Comparison of ENCODE assay signal across 20 cellular contexts in the genomic region with DNA sequence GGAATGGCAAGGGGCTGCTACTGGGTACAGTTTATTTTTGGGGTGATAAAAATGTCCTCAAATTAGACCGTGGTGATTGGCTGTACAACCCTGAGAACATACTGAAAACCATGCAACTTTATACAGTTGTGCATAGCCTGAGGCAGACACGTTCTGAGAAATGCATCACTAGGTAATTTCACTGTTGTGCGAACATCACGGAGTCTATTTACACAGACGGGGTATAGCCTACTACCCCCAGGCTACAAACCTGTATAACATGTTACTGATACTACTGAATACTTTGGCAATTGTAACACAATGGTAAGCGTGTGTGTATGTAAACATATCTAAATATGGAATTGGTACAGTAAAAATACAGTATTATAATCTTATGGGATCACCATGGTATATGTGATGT. TPM values are rescaled to one million over a fixed set of nuclear protein-coding genes. Genes with fewer than 3 reads are reported as not detected.
A peak's percentile ranks its signal among the peaks of the same experiment; 100 is the strongest.
DNase-seq lines count a peak whose midpoint lies in the region; ATAC-seq, FAIRE-seq and TF ChIP-seq lines count a peak whose summit lies in the region.
"Had no signal": no experiment of that assay in that cellular context is flagged by ENCODE, and none has a peak within 500 bp of the region (broad histone marks: within the 10 kb centered on the region; RNA-seq: fewer than 3 reads in every experiment).

No MANE protein-coding gene starts in this region.

- TF ChIP-seq CTCF in Caco-2 (IDR thresholded peaks at IDR 0.05; ENCODE audit: insufficient read depth in 1 of 2, low read depth in 1 of 2, low read length in 1 of 2, severe bottlenecking in 1 of 2, unreplicated experiment in 1 of 2): no peak
- no peak for TF ChIP-seq CTCF in endodermal cell (conservative IDR thresholded peaks at IDR 0.05)
- no peak for TF ChIP-seq CTCF in progenitor cell of endocrine pancreas (IDR thresholded peaks at IDR 0.05; ENCODE audit: unreplicated experiment)
- no peak for TF ChIP-seq CTCF in D721Med (IDR thresholded peaks at IDR 0.05; ENCODE audit: insufficient read depth, missing control alignments)

- H3K27me3 Mint-ChIP-seq in Caco-2 (ENCODE audit: insufficient read depth, unreplicated experiment): no peaks in the 10 kb centered on the region
- no peaks in the 10 kb centered on the region for H3K27me3 Mint-ChIP-seq in endodermal cell (ENCODE audit: insufficient read depth)
- H3K27me3 Mint-ChIP-seq in progenitor cell of endocrine pancreas: no peaks in the 10 kb centered on the region
- H3K27me3 Mint-ChIP-seq: CD4-positive, CD25-positive, alpha-beta regulatory T cell had no signal

- 83% methylated on average over 6 of the region's 6 CpGs for WGBS in endodermal cell (ENCODE audit: insufficient coverage in 1 of 2, insufficient read length in 1 of 2), 2 experiments

- intact Hi-C loops in Caco-2 (cut with micrococcal nuclease; ENCODE audit: unreplicated experiment): no loop called here

- peaks cover 32% of the 10 kb centered on the region for H3K4me1 ChIP-seq in Caco-2
- H3K4me1 ChIP-seq in endodermal cell (ENCODE audit: control insufficient read depth, insufficient read depth, low read length): peaks cover 14% of the 10 kb centered on the region
- H3K4me1 ChIP-seq: BLaER1 treated with 17β-estradiol and CSF1 and Interleukin-3, amounts not matched to agents 10 nM and 100 nM had no signal

- no peaks in the 10 kb centered on the region for H3K27me3 ChIP-seq in Caco-2 (replicated peaks; ENCODE audit: control insufficient read depth, insufficient read depth, low read length)
- no peaks in the 10 kb centered on the region for H3K27me3 ChIP-seq in endodermal cell (ENCODE audit: control insufficient read depth, insufficient read depth, low read length, poor library complexity, severe bottlenecking)
- H3K27me3 ChIP-seq: BLaER1 treated with 17β-estradiol and CSF1 and Interleukin-3, amounts not matched to agents 10 nM and 100 nM had no signal

- H3K36me3 ChIP-seq in Caco-2 (ENCODE audit: control insufficient read depth, insufficient read depth, low read length): no peaks in the 10 kb centered on the region
- peaks cover 54% of the 10 kb centered on the region for H3K36me3 ChIP-seq in endodermal cell (ENCODE audit: control insufficient read depth, insufficient read depth, low read length)

- H3K9me3 ChIP-seq in Caco-2: no peaks in the 10 kb centered on the region
- H3K9me3 ChIP-seq in endodermal cell (ENCODE audit: control insufficient read depth, low read length): peaks cover 12% of the 10 kb centered on the region

- H3K4me3 Mint-ChIP-seq in Caco-2 (ENCODE audit: unreplicated experiment) (no peak overlapping the region), endodermal cell (no peak overlapping the region), progenitor cell of endocrine pancreas (ENCODE audit: low read depth) (no peak overlapping the region)
- H3K4me3 Mint-ChIP-seq: CD4-positive, CD25-positive, alpha-beta regulatory T cell; HFFc6 had no signal

- ATAC-seq in HG03175 (IDR thresholded peaks at IDR 0.05; ENCODE audit: unreplicated experiment): no peak
- ATAC-seq: K562 had no signal

- H3K4me3 ChIP-seq in Caco-2 (ENCODE audit: low read depth, low read length) (no peak overlapping the region), endodermal cell (ENCODE audit: low read length) (no peak overlapping the region)
- H3K4me3 ChIP-seq: BLaER1 treated with 17β-estradiol and CSF1 and Interleukin-3, amounts not matched to agents 10 nM and 100 nM; K562 had no signal

- FAIRE-seq in D721Med (lab: Jason Lieb, UNC): no peak
- FAIRE-seq: G401.6, GM12891, GM19239, H1 had no signal

- H3K9me3 Mint-ChIP-seq in Caco-2 (ENCODE audit: unreplicated experiment) (peaks cover 11% of the 10 kb centered on the region), endodermal cell (peaks cover 5% of the 10 kb centered on the region), progenitor cell of endocrine pancreas (ENCODE audit: low read depth) (peaks cover 10% of the 10 kb centered on the region)
- H3K9me3 Mint-ChIP-seq: HFFc6 had no signal

- POLR2A ChIA-PET in Caco-2 (lab: Charles Lee): no interaction called here

- peaks cover 29% of the 10 kb centered on the region for H3K4me1 Mint-ChIP-seq in Caco-2 (ENCODE audit: low read depth, unreplicated experiment)
- H3K4me1 Mint-ChIP-seq in endodermal cell: peaks cover 21% of the 10 kb centered on the region
- H3K4me1 Mint-ChIP-seq in progenitor cell of endocrine pancreas (ENCODE audit: low read depth): peaks cover 26% of the 10 kb centered on the region

- H3K27ac Mint-ChIP-seq in Caco-2 (ENCODE audit: unreplicated experiment) (peak overlapping the region; percentile 16), endodermal cell (peak overlapping the region; percentile 66), progenitor cell of endocrine pancreas (peak overlapping the region; percentile 78)
- H3K27ac Mint-ChIP-seq: CD4-positive, CD25-positive, alpha-beta regulatory T cell; HFFc6 had no signal

- no TSS peak for BruUV-seq in Caco-2 (replicated peaks; lab: Mats Ljungman, UMichigan)

- H3K36me3 Mint-ChIP-seq in Caco-2 (ENCODE audit: insufficient read depth, unreplicated experiment) (peaks cover 33% of the 10 kb centered on the region), endodermal cell (ENCODE audit: low read depth) (peaks cover 52% of the 10 kb centered on the region), progenitor cell of endocrine pancreas (ENCODE audit: insufficient read depth) (peaks cover 29% of the 10 kb centered on the region)

- H3K27ac ChIP-seq in endodermal cell (ENCODE audit: low read depth, low read length): no peak overlapping the region
- H3K27ac ChIP-seq: BLaER1 treated with 17β-estradiol and CSF1 and Interleukin-3, amounts not matched to agents 10 nM and 100 nM had no signal

- no peak overlapping the region for H3K9ac ChIP-seq in endodermal cell (ENCODE audit: extremely low read depth, low read length, poor library complexity, severe bottlenecking)
- H3K9ac ChIP-seq: BLaER1 treated with 17β-estradiol and CSF1 and Interleukin-3, amounts not matched to agents 10 nM and 100 nM had no signal

- CTCF ChIA-PET in Caco-2 (lab: Charles Lee): interaction anchor here (3.5 kb wide), 1 partner anchor 14 kb away, joined by 13 read pairs; no protein-coding TSS in a partner anchor

- no peak for DNase-seq in Caco-2
- DNase-seq in NCI-H146 treated with DMSO at 0.1 percent for 48 hours (lab: John Stamatoyannopoulos, UW; ENCODE audit: unreplicated experiment): peak; percentile 14
- no peak for DNase-seq in endodermal cell
- no peak for DNase-seq in progenitor cell of endocrine pancreas (ENCODE audit: low spot score, unreplicated experiment)
- no peak for DNase-seq in D721Med (ENCODE audit: insufficient read length, low spot score)
- DNase-seq in activated CD8-positive, alpha-beta memory T cell treated with anti-CD3 and anti-CD28 coated beads, Interleukin-2, amount 50 U/mL, for 4 hours: no peak
- DNase-seq: 8988T; CD4-positive, CD25-positive, alpha-beta regulatory T cell; DMS153; DMS79 treated with DMSO at 0.1 percent for 48 hours; EL; HCEC 1CT; HFFc6 had no signal

RNA-seq across cellular contexts. Expression of a gene that starts 23.6 kb away (rescaled TPM):
- total RNA-seq in Caco-2 (2022) (49.3 and 50.9 TPM in 2 replicates), endodermal cell (10 to 100 TPM; 45.8 to 53.7 TPM), progenitor cell of endocrine pancreas (24.7 and 28.6 TPM in 2 replicates)
- polyA plus RNA-seq in endodermal cell (2013, experiment 1 of 2): 47.8 TPM
- polyA plus RNA-seq in endodermal cell (2013, experiment 2 of 2): 48.5 TPM

Comparison
In these comparisons a context has a peak if more than half of its experiments do, and no peak if none do; other contexts are left out.
1. H3K27ac Mint-ChIP-seq: peak in every context shown above with its lines; median percentile 78 in progenitor cell of endocrine pancreas; 66 in endodermal cell; 16 in Caco-2.